Comparison of ENCODE assay signal across 11 cellular contexts in the genomic region with DNA sequence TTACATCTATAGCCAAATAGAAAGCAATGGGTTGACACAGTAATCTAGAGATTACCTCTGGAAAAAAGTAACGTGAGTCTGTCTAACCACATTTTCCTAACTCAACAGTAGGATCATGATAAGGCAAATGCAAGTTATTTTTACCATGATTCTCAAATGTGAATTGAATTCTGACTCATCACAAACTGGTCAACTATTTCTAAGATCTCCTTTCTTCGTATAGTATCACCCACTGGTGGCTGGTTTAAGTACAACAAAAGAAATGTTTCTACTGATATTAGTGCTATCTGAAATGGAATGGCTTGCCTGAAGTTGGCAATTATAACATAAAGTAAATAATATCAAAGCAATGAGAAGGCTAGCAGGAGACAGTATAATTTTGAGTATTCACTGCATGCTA.
DNase-seq lines count a peak whose midpoint lies in the region; TF ChIP-seq lines count a peak whose summit lies in the region.
"Had no signal": no experiment of that assay in that cellular context is flagged by ENCODE, and none has a peak within 500 bp of the region (broad histone marks: within the 10 kb centered on the region; RNA-seq: fewer than 3 reads in every experiment).

No MANE protein-coding gene starts in this region.

- H2BK120ac ChIP-seq in mesenchymal stem cell (ENCODE audit: low read depth, low read length) = no peak overlapping the region

- H3K14ac ChIP-seq in mesenchymal stem cell (ENCODE audit: low read length in 2 of 2) = no peak overlapping the region

- no peaks in the 10 kb centered on the region for H3K79me1 ChIP-seq in mesenchymal stem cell (replicated peaks; ENCODE audit: low read length, poor library complexity, severe bottlenecking)

- no peaks in the 10 kb centered on the region for H3K36me3 ChIP-seq in brain microvascular endothelial cell (replicated peaks)
- H3K36me3 ChIP-seq in mesenchymal stem cell (ENCODE audit: control insufficient read depth in 1 of 2, insufficient read depth in 2 of 2, low read depth in 1 of 2, low read length in 2 of 2) = peaks cover 0 to 83% of the 10 kb centered on the region in 2 experiments

- peak; percentile 38 for TF ChIP-seq CTCF in brain microvascular endothelial cell (IDR thresholded peaks at IDR 0.05; ENCODE audit: low read depth, low read length, missing control alignments)

- H3K4me1 ChIP-seq in mesenchymal stem cell (ENCODE audit: control insufficient read depth, insufficient read depth, low read depth, low read length) = peaks cover 2% of the 10 kb centered on the region

- in situ Hi-C loops in brain microvascular endothelial cell (cut with HindIII; ENCODE audit: low pct_ligation_motif_present, low sequenced_read_pairs) = loop anchor here (10.0 kb wide), 1 partner anchor 304 kb away; no protein-coding TSS in a partner anchor

- no peak overlapping the region for H2BK15ac ChIP-seq in mesenchymal stem cell (ENCODE audit: low read depth, poor library complexity, severe bottlenecking)

- no peak overlapping the region for H3K4ac ChIP-seq in mesenchymal stem cell (ENCODE audit: low read depth in 1 of 2, low read length in 2 of 2)

- no peaks in the 10 kb centered on the region for H3K36me3 Mint-ChIP-seq in activated T-helper 1 cell treated with anti-CD3 and anti-CD28 coated beads, Interleukin-12 subunit alpha, Interleukin-12 subunit beta, Interleukin-2, Interleukin-4 antibody, amounts not matched to agents 30 ng/mL and 10 ng/mL and 1 ng/mL, durations not matched to agents 14 hours and 24 hours and 36 hours (ENCODE audit: low read depth)

- H3K9ac ChIP-seq in mesenchymal stem cell (ENCODE audit: low read length) = no peak overlapping the region

- H3K27me3 ChIP-seq in brain microvascular endothelial cell (replicated peaks) = no peaks in the 10 kb centered on the region
- no peaks in the 10 kb centered on the region for H3K27me3 ChIP-seq in mesenchymal stem cell (ENCODE audit: control insufficient read depth in 1 of 2, insufficient read depth in 1 of 2, low read length in 2 of 2)

- no peaks in the 10 kb centered on the region for H3K9me3 Mint-ChIP-seq in activated T-helper 1 cell treated with anti-CD3 and anti-CD28 coated beads, Interleukin-12 subunit alpha, Interleukin-12 subunit beta, Interleukin-2, Interleukin-4 antibody, amounts not matched to agents 30 ng/mL and 10 ng/mL and 1 ng/mL, durations not matched to agents 14 hours and 24 hours and 36 hours

- H4K91ac ChIP-seq in mesenchymal stem cell (ENCODE audit: low read length) = no peak overlapping the region

- no peaks in the 10 kb centered on the region for H3K9me3 ChIP-seq in mesenchymal stem cell (ENCODE audit: control insufficient read depth, low read length)

- H3K27me3 Mint-ChIP-seq in activated T-helper 1 cell treated with anti-CD3 and anti-CD28 coated beads, Interleukin-12 subunit alpha, Interleukin-12 subunit beta, Interleukin-2, Interleukin-4 antibody, amounts not matched to agents 30 ng/mL and 10 ng/mL and 1 ng/mL, durations not matched to agents 14 hours and 24 hours and 36 hours (ENCODE audit: insufficient read depth) = no peaks in the 10 kb centered on the region

- H3K4me3 Mint-ChIP-seq in activated T-helper 1 cell treated with anti-CD3 and anti-CD28 coated beads, Interleukin-12 subunit alpha, Interleukin-12 subunit beta, Interleukin-2, Interleukin-4 antibody, amounts not matched to agents 30 ng/mL and 10 ng/mL and 1 ng/mL, durations not matched to agents 14 hours and 24 hours and 36 hours = no peak overlapping the region
- H3K4me3 Mint-ChIP-seq: naive B cell had no signal

- no peaks in the 10 kb centered on the region for H3K4me1 Mint-ChIP-seq in activated T-helper 1 cell treated with anti-CD3 and anti-CD28 coated beads, Interleukin-12 subunit alpha, Interleukin-12 subunit beta, Interleukin-2, Interleukin-4 antibody, amounts not matched to agents 30 ng/mL and 10 ng/mL and 1 ng/mL, durations not matched to agents 14 hours and 24 hours and 36 hours (ENCODE audit: low read depth)
- H3K4me1 Mint-ChIP-seq: naive B cell had no signal

- DNase-seq in ELR (ENCODE audit: low read depth) = peak; percentile 75
- peak; percentile 32 for DNase-seq in M059J (ENCODE audit: low read depth)
- peak; percentile 45 for DNase-seq in brain microvascular endothelial cell
- peak; percentile 36 for DNase-seq in mesenchymal stem cell
- DNase-seq in activated T-helper 1 cell treated with anti-CD3 and anti-CD28 coated beads, Interleukin-12 subunit alpha, Interleukin-12 subunit beta, Interleukin-2, Interleukin-4 antibody, amounts not matched to agents 30 ng/mL and 10 ng/mL and 1 ng/mL, durations not matched to agents 14 hours and 24 hours and 36 hours (ENCODE audit: low spot score) = no peak
- no peak for DNase-seq in superior temporal gyrus (ENCODE audit: extremely low spot score)
- no peak for DNase-seq in islet precursor cell
- DNase-seq in DMS79 treated with DMSO at 0.1 percent for 48 hours (lab: John Stamatoyannopoulos, UW) = no peak
- DNase-seq: activated CD4-positive, alpha-beta T cell treated with anti-CD3 and anti-CD28 coated beads for 48 hours; hippocampal formation; naive B cell had no signal

- H4K8ac ChIP-seq in mesenchymal stem cell (ENCODE audit: low read length) = no peak overlapping the region

- no peak overlapping the region for H2BK5ac ChIP-seq in mesenchymal stem cell (ENCODE audit: low read depth, low read length, poor library complexity, severe bottlenecking)

- no CpG with 5 or more reads among the region's 2 CpGs for WGBS in mesenchymal stem cell

- H3K27ac ChIP-seq in brain microvascular endothelial cell = no peak overlapping the region
- H3K27ac ChIP-seq in mesenchymal stem cell (ENCODE audit: low read length, poor library complexity, severe bottlenecking) = no peak overlapping the region

- H2AK5ac ChIP-seq in mesenchymal stem cell (ENCODE audit: low read length, severe bottlenecking) = no peak overlapping the region

- intact Hi-C loops in activated T-helper 1 cell treated with anti-CD3 and anti-CD28 coated beads, Interleukin-12 subunit alpha, Interleukin-12 subunit beta, Interleukin-2, Interleukin-4 antibody, amounts not matched to agents 30 ng/mL and 10 ng/mL and 1 ng/mL, durations not matched to agents 14 hours and 24 hours and 36 hours (cut with micrococcal nuclease) = no loop called here

- H2BK12ac ChIP-seq in mesenchymal stem cell (ENCODE audit: low read length in 2 of 2) = no peak overlapping the region

- no peak overlapping the region for H3K18ac ChIP-seq in mesenchymal stem cell (ENCODE audit: low read depth in 1 of 2, low read length in 2 of 2)

- H3K27ac Mint-ChIP-seq in activated T-helper 1 cell treated with anti-CD3 and anti-CD28 coated beads, Interleukin-12 subunit alpha, Interleukin-12 subunit beta, Interleukin-2, Interleukin-4 antibody, amounts not matched to agents 30 ng/mL and 10 ng/mL and 1 ng/mL, durations not matched to agents 14 hours and 24 hours and 36 hours = no peak overlapping the region
- H3K27ac Mint-ChIP-seq: naive B cell had no signal

- H3K4me3 ChIP-seq in brain microvascular endothelial cell (ENCODE audit: low read depth, low read length) = no peak overlapping the region
- H3K4me3 ChIP-seq in mesenchymal stem cell (ENCODE audit: insufficient read depth in 1 of 2, low read depth in 1 of 2, low read length in 2 of 2) = no peak overlapping the region

- no peak overlapping the region for H2AFZ ChIP-seq in mesenchymal stem cell (ENCODE audit: low read depth, low read length)

- H3K4me2 ChIP-seq in mesenchymal stem cell (ENCODE audit: low read length, poor library complexity, severe bottlenecking) = no peak overlapping the region

- no peak overlapping the region for H3K23ac ChIP-seq in mesenchymal stem cell (ENCODE audit: low read length in 2 of 2)

Comparison
In these comparisons a context has a peak if more than half of its experiments do, and no peak if none do; other contexts are left out.
1. DNase-seq: peak in ELR (single experiment), M059J (single experiment), brain microvascular endothelial cell (single experiment) and mesenchymal stem cell (single experiment); none in activated T-helper 1 cell treated with anti-CD3 and anti-CD28 coated beads, Interleukin-12 subunit alpha, Interleukin-12 subunit beta, Interleukin-2, Interleukin-4 antibody, amounts not matched to agents 30 ng/mL and 10 ng/mL and 1 ng/mL, durations not matched to agents 14 hours and 24 hours and 36 hours (single experiment), superior temporal gyrus (single experiment), islet precursor cell (single experiment) and DMS79 treated with DMSO at 0.1 percent for 48 hours (single experiment).